ENCODE assay signal across 10 cellular contexts in genomic region chr14:102922490-102923200, GRCh38. TPM values are rescaled to one million over a fixed set of nuclear protein-coding genes. Genes with fewer than 3 reads are reported as not detected.
A peak's percentile ranks its signal among the peaks of the same experiment; 100 is the strongest.
DNase-seq lines count a peak whose midpoint lies in the region; ATAC-seq and TF ChIP-seq lines count a peak whose summit lies in the region.
"Had no signal": no experiment of that assay in that cellular context is flagged by ENCODE, and none has a peak within 500 bp of the region (broad histone marks: within the 10 kb centered on the region; RNA-seq: fewer than 3 reads in every experiment).

Gene AMN, plus strand, starts transcription at chr14:102922663. Its CDS starts 26 bp downstream, at chr14:102922689.

- H3K27me3 ChIP-seq in adipocyte (replicated peaks; ENCODE audit: control insufficient read depth, insufficient read depth, low read length) (peaks cover 26% of the 10 kb centered on the region), kidney epithelial cell (ENCODE audit: control insufficient read depth, insufficient read depth, low read length) (peaks cover 48% of the 10 kb centered on the region), thoracic aorta (replicated peaks; ENCODE audit: insufficient read depth) (no peaks in the 10 kb centered on the region)

- ATAC-seq in thoracic aorta (ENCODE audit: insufficient number of reproducible peaks, low FRiP score, low read depth), result no peak
- ATAC-seq in GM18519 (IDR thresholded peaks at IDR 0.05; ENCODE audit: low FRiP score, unreplicated experiment), result no peak

- H3K9me3 ChIP-seq in adipocyte (ENCODE audit: control insufficient read depth, low read length) (peaks cover 2% of the 10 kb centered on the region), thoracic aorta (no peaks in the 10 kb centered on the region)

- H3K4me3 Mint-ChIP-seq in activated naive CD4-positive, alpha-beta T cell treated with anti-CD3 and anti-CD28 coated beads for 36 hours, result peak within 1 kb of the TSS; percentile 37
- no peak within 1 kb of the TSS for H3K4me3 Mint-ChIP-seq in glutamatergic neuron (ENCODE audit: unreplicated experiment)
- H3K4me3 Mint-ChIP-seq: nephron had no signal

- intact Hi-C loops in activated naive CD4-positive, alpha-beta T cell treated with anti-CD3 and anti-CD28 coated beads for 36 hours (cut with micrococcal nuclease), result no loop called here

- H3K9ac ChIP-seq in adipocyte (ENCODE audit: low read length), result no peak within 1 kb of the TSS

- H3K4me1 ChIP-seq in adipocyte (ENCODE audit: control insufficient read depth, insufficient read depth, low read length) (peaks cover 2% of the 10 kb centered on the region), thoracic aorta (ENCODE audit: control insufficient read depth in 1 of 2, low read depth in 2 of 2) (peaks cover 0 to 7% of the 10 kb centered on the region in 2 donors)

- no peaks in the 10 kb centered on the region for H3K9me3 Mint-ChIP-seq in activated naive CD4-positive, alpha-beta T cell treated with anti-CD3 and anti-CD28 coated beads for 36 hours
- H3K9me3 Mint-ChIP-seq in glutamatergic neuron (ENCODE audit: unreplicated experiment), result peaks cover 4% of the 10 kb centered on the region
- H3K9me3 Mint-ChIP-seq: nephron had no signal

- H3K36me3 ChIP-seq in adipocyte (ENCODE audit: control insufficient read depth, insufficient read depth, low read length, severe bottlenecking) (no peaks in the 10 kb centered on the region), kidney epithelial cell (ENCODE audit: control insufficient read depth, insufficient read depth, low read length) (no peaks in the 10 kb centered on the region), thoracic aorta (no peaks in the 10 kb centered on the region)

- H3K27ac Mint-ChIP-seq in activated naive CD4-positive, alpha-beta T cell treated with anti-CD3 and anti-CD28 coated beads for 36 hours, result no peak within 1 kb of the TSS
- no peak within 1 kb of the TSS for H3K27ac Mint-ChIP-seq in glutamatergic neuron (ENCODE audit: unreplicated experiment)
- H3K27ac Mint-ChIP-seq: nephron had no signal

- no peaks in the 10 kb centered on the region for H3K36me3 Mint-ChIP-seq in activated naive CD4-positive, alpha-beta T cell treated with anti-CD3 and anti-CD28 coated beads for 36 hours (ENCODE audit: low read depth)
- H3K36me3 Mint-ChIP-seq in glutamatergic neuron (ENCODE audit: unreplicated experiment), result no peaks in the 10 kb centered on the region

- H3K4me3 ChIP-seq in adipocyte (ENCODE audit: low read length) (peak within 1 kb of the TSS; percentile 65), kidney epithelial cell (ENCODE audit: low read depth, low read length) (peak within 1 kb of the TSS; percentile 16), thoracic aorta (peak within 1 kb of the TSS; percentile 25)

- H3K27me3 Mint-ChIP-seq in activated naive CD4-positive, alpha-beta T cell treated with anti-CD3 and anti-CD28 coated beads for 36 hours (ENCODE audit: low read depth), result peaks cover 20% of the 10 kb centered on the region
- peaks cover 8% of the 10 kb centered on the region for H3K27me3 Mint-ChIP-seq in glutamatergic neuron (ENCODE audit: unreplicated experiment)

- H3K4me1 Mint-ChIP-seq in activated naive CD4-positive, alpha-beta T cell treated with anti-CD3 and anti-CD28 coated beads for 36 hours (ENCODE audit: low read depth), result peaks cover 5% of the 10 kb centered on the region
- peaks cover 3% of the 10 kb centered on the region for H3K4me1 Mint-ChIP-seq in glutamatergic neuron (ENCODE audit: low read depth, unreplicated experiment)
- H3K4me1 Mint-ChIP-seq: nephron had no signal

- CTCF ChIA-PET in activated naive CD4-positive, alpha-beta T cell treated with anti-CD3 and anti-CD28 coated beads for 36 hours (lab: Charles Lee), result no interaction called here

- TF ChIP-seq CTCF in kidney epithelial cell (IDR thresholded peaks at IDR 0.05; ENCODE audit: insufficient read depth, low read length, poor library complexity, severe bottlenecking) (no peak), thoracic aorta (IDR thresholded peaks at IDR 0.05) (no peak), glutamatergic neuron (IDR thresholded peaks at IDR 0.05; ENCODE audit: partially characterized antibody, unreplicated experiment) (no peak)

- DNase-seq in activated naive CD4-positive, alpha-beta T cell treated with anti-CD3 and anti-CD28 coated beads for 36 hours, result peak; percentile 32
- no peak for DNase-seq in activated naive CD4-positive, alpha-beta T cell (lab: John Stamatoyannopoulos, UW)
- DNase-seq in adipocyte (ENCODE audit: low read depth), result peak; percentile 41
- DNase-seq in kidney epithelial cell (ENCODE audit: low read depth), result no peak
- no peak for DNase-seq in thoracic aorta (ENCODE audit: low spot score)
- no peak for DNase-seq in glutamatergic neuron
- DNase-seq in NCI-H2081 (lab: John Stamatoyannopoulos, UW), result no peak
- DNase-seq: NCI-H2227 treated with DMSO at 0.1 percent for 48 hours had no signal

- no peak within 1 kb of the TSS for H3K27ac ChIP-seq in thoracic aorta

RNA-seq across cellular contexts. Expression of gene AMN, which starts in this region (rescaled TPM):
- under 1 TPM; 0.33 to 0.37 TPM for total RNA-seq in activated naive CD4-positive, alpha-beta T cell treated with anti-CD3 and anti-CD28 coated beads for 36 hours
- total RNA-seq in kidney epithelial cell, result 0.54 and 1.2 TPM in 2 replicates
- 1 to 10 TPM in 1 of 2 donors, not detected in 1; 2.4 TPM for total RNA-seq in thoracic aorta
- 0.34 TPM for total RNA-seq in glutamatergic neuron (ENCODE audit: unreplicated experiment)

Comparison
In these comparisons a context has a peak if more than half of its experiments do, and no peak if none do; other contexts are left out.
1. Peak in DNase-seq in activated naive CD4-positive, alpha-beta T cell treated with anti-CD3 and anti-CD28 coated beads for 36 hours; RNA of the gene not detected or under 1 TPM.